In the genomic region with DNA sequence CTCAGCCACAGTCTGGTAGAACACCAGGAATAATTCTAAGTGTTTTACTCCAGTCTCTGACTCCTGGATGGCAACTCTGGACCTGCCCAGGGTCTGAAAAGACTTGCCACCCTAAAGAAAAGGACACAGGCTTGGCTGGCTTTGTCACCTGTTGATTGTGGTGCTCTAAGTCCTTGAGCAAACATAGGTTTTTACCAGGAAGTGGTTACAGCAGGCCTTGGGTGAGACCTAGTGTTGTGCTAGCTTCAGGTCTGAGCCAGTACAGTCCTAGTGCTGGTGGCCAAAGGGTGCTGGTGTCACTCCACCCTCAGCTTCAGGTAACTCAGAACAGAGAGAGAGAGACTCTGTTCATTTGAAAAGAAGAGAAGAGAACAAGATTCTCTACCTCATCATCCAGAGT, we compare ENCODE assay signal across 1 cellular context.
TF ChIP-seq lines count a peak whose summit lies in the region.

No MANE protein-coding gene starts in this region.

TF ChIP-seq in GM12878, 131 proteins besides CTCF, POLR2A, EP300 and RAD21 (continued from another document):
- TF ChIP-seq, protein P1, sequence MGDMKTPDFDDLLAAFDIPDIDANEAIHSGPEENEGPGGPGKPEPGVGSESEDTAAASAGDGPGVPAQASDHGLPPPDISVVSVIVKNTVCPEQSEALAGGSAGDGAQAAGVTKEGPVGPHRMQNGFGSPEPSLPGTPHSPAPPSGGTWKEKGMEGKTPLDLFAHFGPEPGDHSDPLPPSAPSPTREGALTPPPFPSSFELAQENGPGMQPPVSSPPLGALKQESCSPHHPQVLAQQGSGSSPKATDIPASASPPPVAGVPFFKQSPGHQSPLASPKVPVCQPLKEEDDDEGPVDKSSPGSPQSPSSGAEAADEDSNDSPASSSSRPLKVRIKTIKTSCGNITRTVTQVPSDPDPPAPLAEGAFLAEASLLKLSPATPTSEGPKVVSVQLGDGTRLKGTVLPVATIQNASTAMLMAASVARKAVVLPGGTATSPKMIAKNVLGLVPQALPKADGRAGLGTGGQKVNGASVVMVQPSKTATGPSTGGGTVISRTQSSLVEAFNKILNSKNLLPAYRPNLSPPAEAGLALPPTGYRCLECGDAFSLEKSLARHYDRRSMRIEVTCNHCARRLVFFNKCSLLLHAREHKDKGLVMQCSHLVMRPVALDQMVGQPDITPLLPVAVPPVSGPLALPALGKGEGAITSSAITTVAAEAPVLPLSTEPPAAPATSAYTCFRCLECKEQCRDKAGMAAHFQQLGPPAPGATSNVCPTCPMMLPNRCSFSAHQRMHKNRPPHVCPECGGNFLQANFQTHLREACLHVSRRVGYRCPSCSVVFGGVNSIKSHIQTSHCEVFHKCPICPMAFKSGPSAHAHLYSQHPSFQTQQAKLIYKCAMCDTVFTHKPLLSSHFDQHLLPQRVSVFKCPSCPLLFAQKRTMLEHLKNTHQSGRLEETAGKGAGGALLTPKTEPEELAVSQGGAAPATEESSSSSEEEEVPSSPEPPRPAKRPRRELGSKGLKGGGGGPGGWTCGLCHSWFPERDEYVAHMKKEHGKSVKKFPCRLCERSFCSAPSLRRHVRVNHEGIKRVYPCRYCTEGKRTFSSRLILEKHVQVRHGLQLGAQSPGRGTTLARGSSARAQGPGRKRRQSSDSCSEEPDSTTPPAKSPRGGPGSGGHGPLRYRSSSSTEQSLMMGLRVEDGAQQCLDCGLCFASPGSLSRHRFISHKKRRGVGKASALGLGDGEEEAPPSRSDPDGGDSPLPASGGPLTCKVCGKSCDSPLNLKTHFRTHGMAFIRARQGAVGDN (IDR thresholded peaks at IDR 0.05): no peak
